In the genomic region with DNA sequence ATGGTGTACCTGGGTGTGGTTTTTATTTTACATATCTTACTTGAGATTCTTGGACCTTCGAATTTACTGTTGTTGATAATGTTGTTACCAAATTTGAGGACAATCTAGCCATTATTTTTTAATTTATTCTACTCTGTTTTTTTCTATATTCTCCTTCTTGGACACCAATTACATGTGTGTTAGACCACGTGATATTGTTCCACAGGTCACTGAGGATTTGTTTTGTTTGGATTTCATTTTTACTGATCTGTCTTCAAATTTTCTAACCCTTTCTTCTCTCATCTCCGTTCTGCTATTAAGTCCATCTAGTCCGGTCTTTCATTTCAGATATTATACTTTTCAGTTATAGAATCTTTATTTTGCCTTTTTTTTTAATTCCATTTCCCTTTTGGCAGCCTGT, we compare ENCODE assay signal across 35 cellular contexts.
"Had no signal": no experiment of that assay in that cellular context is flagged by ENCODE, and none has a peak within 500 bp of the region (broad histone marks: within the 10 kb centered on the region; RNA-seq: fewer than 3 reads in every experiment).

No MANE protein-coding gene starts in this region.

- DNase-seq: activated CD4-positive, alpha-beta T cell treated with anti-CD3 and anti-CD28 coated beads for 36 hours; activated CD4-positive, alpha-beta T cell treated with anti-CD3 and anti-CD28 coated beads, Interleukin-2, amount 50 U/mL, for 4 hours; activated CD8-positive, alpha-beta T cell treated with anti-CD3 and anti-CD28 coated beads for 36 hours; activated gamma-delta T cell treated with Interleukin-2 at 50 U/mL for 16 hours; activated naive CD4-positive, alpha-beta T cell treated with anti-CD3 and anti-CD28 coated beads for 36 hours; activated T-cell treated with anti-CD3 and anti-CD28 coated beads, Interleukin-2, amount 50 U/mL, for 1 hour; activated T-cell treated with anti-CD3 and anti-CD28 coated beads, Interleukin-2, amount 50 U/mL, for 72 hours; adrenal gland; anterior cingulate cortex; caudate nucleus; cerebellar nuclear complex; Kasumi-1; KG1; MG63; NCI-H1048; NCI-H1105 treated with DMSO at 0.1 percent for 48 hours; NCI-H1436; NCI-H1694; NCI-H2029; NCI-H2107; NCI-H2171; NCI-H510A; NCI-H526; NCI-H748 treated with DMSO at 0.1 percent for 48 hours; NK-92 treated with Interleukin-12 subunit alpha and Interleukin-12 subunit beta, amount 100 ng/mL, for 24 hours; PC-9 had no signal

- H3K27ac Mint-ChIP-seq: activated CD4-positive, alpha-beta T cell treated with anti-CD3 and anti-CD28 coated beads for 36 hours; activated CD8-positive, alpha-beta T cell treated with anti-CD3 and anti-CD28 coated beads for 36 hours; activated naive CD4-positive, alpha-beta T cell treated with anti-CD3 and anti-CD28 coated beads for 36 hours; activated T-cell treated with anti-CD3 and anti-CD28 coated beads, Interleukin-2, amount 50 U/mL, for 72 hours; brain; T-helper 1 cell treated with Interleukin-12 subunit alpha and Interleukin-12 subunit beta and Interleukin-4 antibody, amounts not matched to agents 30 μg/mL and 1 μg/mL, for 36 hours; T-helper 2 cell treated with Interferon-gamma antibody and Interleukin-4, amounts not matched to agents 5 μg/mL and 100 μg/mL, for 36 hours had no signal

- H3K27ac ChIP-seq: adrenal gland, PC-9, RWPE1, SK-N-MC had no signal

- H3K9me3 ChIP-seq: MG63 had no signal

- FAIRE-seq: bronchial epithelial cell, TTC549 had no signal

- H3K27me3 ChIP-seq: adrenal gland, MG63 had no signal

- H3K27me3 Mint-ChIP-seq: activated CD4-positive, alpha-beta T cell treated with anti-CD3 and anti-CD28 coated beads for 36 hours; activated CD8-positive, alpha-beta T cell treated with anti-CD3 and anti-CD28 coated beads for 36 hours had no signal

- H3K36me3 ChIP-seq: MG63 had no signal

- ATAC-seq: activated CD4-positive, alpha-beta T cell treated with anti-CD3 and anti-CD28 coated beads for 36 hours; activated CD8-positive, alpha-beta T cell treated with anti-CD3 and anti-CD28 coated beads for 36 hours; activated naive CD4-positive, alpha-beta T cell treated with anti-CD3 and anti-CD28 coated beads, Interleukin-2, amount 50 U/mL, for 72 hours; activated T-cell treated with anti-CD3 and anti-CD28 coated beads, Interleukin-2, amount 50 U/mL, for 72 hours; Right ventricle myocardium inferior had no signal

- H3K4me3 Mint-ChIP-seq: activated CD4-positive, alpha-beta T cell treated with anti-CD3 and anti-CD28 coated beads for 36 hours; activated CD8-positive, alpha-beta T cell treated with anti-CD3 and anti-CD28 coated beads for 36 hours; activated naive CD4-positive, alpha-beta T cell treated with anti-CD3 and anti-CD28 coated beads for 36 hours; activated T-cell treated with anti-CD3 and anti-CD28 coated beads, Interleukin-2, amount 50 U/mL, for 72 hours; brain; T-helper 1 cell treated with Interleukin-12 subunit alpha and Interleukin-12 subunit beta and Interleukin-4 antibody, amounts not matched to agents 30 μg/mL and 1 μg/mL, for 36 hours; T-helper 2 cell treated with Interferon-gamma antibody and Interleukin-4, amounts not matched to agents 5 μg/mL and 100 μg/mL, for 36 hours had no signal

- H3K4me3 ChIP-seq: adrenal gland, MG63, PC-9, SK-N-MC had no signal
